In genomic region chr2:55231546-55232083, GRCh38 we compare ENCODE assay signal across 8 cellular contexts. TPM values are rescaled to one million over a fixed set of nuclear protein-coding genes. Genes with fewer than 3 reads are reported as not detected.
DNase-seq lines count a peak whose midpoint lies in the region; TF ChIP-seq lines count a peak whose summit lies in the region.

No MANE protein-coding gene starts in this region.

- H3K9me3 ChIP-seq in OCI-LY7 (ENCODE audit: low read length) (no peaks in the 10 kb centered on the region), mucosa of rectum (ENCODE audit: control insufficient read depth in 2 of 2, low read length in 2 of 2) (no peaks in the 10 kb centered on the region)

- H2AFZ ChIP-seq in OCI-LY7 (ENCODE audit: low read length): peak overlapping the region; percentile 75

- no peaks in the 10 kb centered on the region for H3K27me3 ChIP-seq in mucosa of rectum (ENCODE audit: control insufficient read depth in 2 of 2, insufficient read depth in 2 of 2, low read length in 2 of 2)

- H3K36me3 Mint-ChIP-seq in activated CD4-positive, alpha-beta T cell treated with anti-CD3 and anti-CD28 coated beads, Interleukin-2, amount 10 ng/mL, durations not matched to agents 7 days and 5 days (ENCODE audit: low read depth): peaks cover 57% of the 10 kb centered on the region
- H3K36me3 Mint-ChIP-seq in dendritic cell treated with granulocyte-macrophage colony-stimulating factor and Interleukin-4, amounts not matched to agents 40 ng/mL and 50 ng/mL, for 4 days (ENCODE audit: low read depth): peaks cover 47% of the 10 kb centered on the region

- H3K9me2 ChIP-seq in OCI-LY7 (ENCODE audit: insufficient read depth, low read length): no peaks in the 10 kb centered on the region

- H3K4me2 ChIP-seq in OCI-LY7 (ENCODE audit: low read length): peak overlapping the region; percentile 86

- H3K4me3 ChIP-seq in OCI-LY7 (ENCODE audit: low read depth, low read length, poor library complexity, severe bottlenecking) (peak overlapping the region; percentile 94), mucosa of rectum (ENCODE audit: low read length in 2 of 2) (peak overlapping the region; percentile 82 to 90)

- no peaks in the 10 kb centered on the region for H3K9me3 Mint-ChIP-seq in activated CD4-positive, alpha-beta T cell treated with anti-CD3 and anti-CD28 coated beads, Interleukin-2, amount 10 ng/mL, durations not matched to agents 7 days and 5 days
- H3K9me3 Mint-ChIP-seq in dendritic cell treated with granulocyte-macrophage colony-stimulating factor and Interleukin-4, amounts not matched to agents 40 ng/mL and 50 ng/mL, for 4 days: no peaks in the 10 kb centered on the region

- H3K79me2 ChIP-seq in OCI-LY7 (ENCODE audit: insufficient read depth, low read depth, low read length): peaks cover 63% of the 10 kb centered on the region

- intact Hi-C loops in OCI-LY7 (cut with micrococcal nuclease; ENCODE audit: unreplicated experiment): no loop called here
- intact Hi-C loops in dendritic cell treated with granulocyte-macrophage colony-stimulating factor and Interleukin-4, amounts not matched to agents 40 ng/mL and 50 ng/mL, for 4 days (cut with micrococcal nuclease): loop anchor here (5.0 to 10.0 kb wide), 3 partner anchors 36 to 386 kb away; partner anchors contain the start of genes CFAP36, MTIF2 and PPP4R3B

- peak overlapping the region; percentile 92 to 93 for H3K9ac ChIP-seq in mucosa of rectum (ENCODE audit: low read depth in 1 of 2, low read length in 2 of 2)

- H3K27ac Mint-ChIP-seq in activated CD4-positive, alpha-beta T cell treated with anti-CD3 and anti-CD28 coated beads, Interleukin-2, amount 10 ng/mL, durations not matched to agents 7 days and 5 days: peak overlapping the region; percentile 93
- peak overlapping the region; percentile 97 for H3K27ac Mint-ChIP-seq in dendritic cell treated with granulocyte-macrophage colony-stimulating factor and Interleukin-4, amounts not matched to agents 40 ng/mL and 50 ng/mL, for 4 days

- peaks cover 47% of the 10 kb centered on the region for H3K36me3 ChIP-seq in OCI-LY7 (ENCODE audit: insufficient read depth, low read length)
- H3K36me3 ChIP-seq in mucosa of rectum (ENCODE audit: control insufficient read depth in 2 of 2, insufficient read depth in 2 of 2, low read length in 2 of 2): peaks cover 24 to 25% of the 10 kb centered on the region in 2 donors

- no peaks in the 10 kb centered on the region for H3K27me3 Mint-ChIP-seq in activated CD4-positive, alpha-beta T cell treated with anti-CD3 and anti-CD28 coated beads, Interleukin-2, amount 10 ng/mL, durations not matched to agents 7 days and 5 days
- H3K27me3 Mint-ChIP-seq in dendritic cell treated with granulocyte-macrophage colony-stimulating factor and Interleukin-4, amounts not matched to agents 40 ng/mL and 50 ng/mL, for 4 days: no peaks in the 10 kb centered on the region

- peak overlapping the region; percentile 100 for H3K4me3 Mint-ChIP-seq in activated CD4-positive, alpha-beta T cell treated with anti-CD3 and anti-CD28 coated beads, Interleukin-2, amount 10 ng/mL, durations not matched to agents 7 days and 5 days
- H3K4me3 Mint-ChIP-seq in dendritic cell treated with granulocyte-macrophage colony-stimulating factor and Interleukin-4, amounts not matched to agents 40 ng/mL and 50 ng/mL, for 4 days: peak overlapping the region; percentile 99

- TF ChIP-seq CTCF in OCI-LY7 (conservative IDR thresholded peaks at IDR 0.05; ENCODE audit: low read length): no peak

- H4K20me1 ChIP-seq in OCI-LY7 (ENCODE audit: insufficient read depth, low read length): peaks cover 23% of the 10 kb centered on the region; the same call in 1 of the 2 replicates

- no peak for DNase-seq in activated CD4-positive, alpha-beta T cell treated with anti-CD3 and anti-CD28 coated beads, Interleukin-2, amount 10 ng/mL, durations not matched to agents 7 days and 5 days
- DNase-seq in activated CD4-positive, alpha-beta T cell treated with anti-CD3 and anti-CD28 coated beads for 4 hours: no peak
- DNase-seq in OCI-LY7 (ENCODE audit: low spot score) (no peak), GDM1 (lab: John Stamatoyannopoulos, UW) (no peak), NCI-H128 (lab: John Stamatoyannopoulos, UW; ENCODE audit: unreplicated experiment) (no peak)
- no peak for DNase-seq in activated effector memory CD4-positive, alpha-beta T cell treated with anti-CD3 and anti-CD28 coated beads, Interleukin-2, amount 50 U/mL, for 16 hours

- POLR2A ChIA-PET in activated CD4-positive, alpha-beta T cell treated with anti-CD3 and anti-CD28 coated beads, Interleukin-2, amount 10 ng/mL, durations not matched to agents 7 days and 5 days (lab: Charles Lee): no interaction called here
- POLR2A ChIA-PET in OCI-LY7 (lab: Charles Lee): interaction anchor here (0.9 kb wide), 1 partner anchor 22 kb away, joined by 3 read pairs; no protein-coding TSS in a partner anchor

- CTCF ChIA-PET in activated CD4-positive, alpha-beta T cell treated with anti-CD3 and anti-CD28 coated beads, Interleukin-2, amount 10 ng/mL, durations not matched to agents 7 days and 5 days (lab: Charles Lee): no interaction called here
- CTCF ChIA-PET in OCI-LY7 (lab: Charles Lee; ENCODE audit: unreplicated experiment): no interaction called here

- H3K4me1 ChIP-seq in OCI-LY7 (ENCODE audit: insufficient read depth, low read length, poor library complexity, severe bottlenecking) (peaks cover 35% of the 10 kb centered on the region), mucosa of rectum (ENCODE audit: control insufficient read depth in 2 of 2, insufficient read depth in 2 of 2, low read length in 2 of 2) (peaks cover 6 to 10% of the 10 kb centered on the region in 2 donors)

- H3K4me1 Mint-ChIP-seq in activated CD4-positive, alpha-beta T cell treated with anti-CD3 and anti-CD28 coated beads, Interleukin-2, amount 10 ng/mL, durations not matched to agents 7 days and 5 days: peaks cover 65% of the 10 kb centered on the region
- peaks cover 48% of the 10 kb centered on the region for H3K4me1 Mint-ChIP-seq in dendritic cell treated with granulocyte-macrophage colony-stimulating factor and Interleukin-4, amounts not matched to agents 40 ng/mL and 50 ng/mL, for 4 days (ENCODE audit: low read depth)

- H3K27ac ChIP-seq in OCI-LY7 (ENCODE audit: low read depth, low read length, poor library complexity, severe bottlenecking) (peak overlapping the region; percentile 80), mucosa of rectum (ENCODE audit: low read depth in 2 of 2, low read length in 2 of 2) (peak overlapping the region; percentile 94 to 96)

- TSS peak; percentile 70 for BruUV-seq in OCI-LY7 (replicated peaks; lab: Mats Ljungman, UMichigan)

RNA-seq across cellular contexts. Expression of gene CLHC1, which starts 0.5 kb away (rescaled TPM):
- total RNA-seq in activated CD4-positive, alpha-beta T cell treated with anti-CD3 and anti-CD28 coated beads, Interleukin-2, amount 10 ng/mL, durations not matched to agents 7 days and 5 days: 10 to 100 TPM in 1 of 2 experiments, 1 to 10 TPM in 1; 9.6 to 11.2 TPM
- 12.4 and 28.5 TPM in 2 replicates for total RNA-seq in OCI-LY7 (2014; rRNA removed; shearing (Covaris generic))
- 28.5 and 32.1 TPM in 2 replicates for total RNA-seq in OCI-LY7 (2022)

RNA-seq across cellular contexts. Expression of gene RPS27A, which starts 0.9 kb away (rescaled TPM):
- 100 to 1,000 TPM; 788 to 945 TPM for total RNA-seq in activated CD4-positive, alpha-beta T cell treated with anti-CD3 and anti-CD28 coated beads, Interleukin-2, amount 10 ng/mL, durations not matched to agents 7 days and 5 days
- total RNA-seq in OCI-LY7 (2014; rRNA removed; shearing (Covaris generic)): 1,716 and 1,995 TPM in 2 replicates
- 1,406 and 1,456 TPM in 2 replicates for total RNA-seq in OCI-LY7 (2022)

RNA-seq across cellular contexts. Expression of gene MTIF2, which starts 37.4 kb away (rescaled TPM):
- total RNA-seq in activated CD4-positive, alpha-beta T cell treated with anti-CD3 and anti-CD28 coated beads, Interleukin-2, amount 10 ng/mL, durations not matched to agents 7 days and 5 days: 10 to 100 TPM; 21.3 to 22.8 TPM
- total RNA-seq in OCI-LY7 (2014; rRNA removed; shearing (Covaris generic)): 33.5 and 41.4 TPM in 2 replicates
- total RNA-seq in OCI-LY7 (2022): 44.3 and 47.1 TPM in 2 replicates
